10 cellular contexts compared by ENCODE assay signal in genomic region chrX:54166915-54167314, GRCh38.
"Had no signal": no experiment of that assay in that cellular context is flagged by ENCODE, and none has a peak within 500 bp of the region (broad histone marks: within the 10 kb centered on the region; RNA-seq: fewer than 3 reads in every experiment).

No MANE protein-coding gene starts in this region.

- H3K4me1 ChIP-seq: thyroid gland had no signal

- H3K27me3 ChIP-seq: thyroid gland had no signal

- H3K9me3 ChIP-seq: thyroid gland had no signal

- H3K4me3 ChIP-seq: coronary artery, thyroid gland had no signal

- H3K36me3 ChIP-seq: thyroid gland had no signal

- DNase-seq: activated CD4-positive, alpha-beta T cell treated with anti-CD3 and anti-CD28 coated beads for 36 hours; activated CD4-positive, alpha-beta T cell treated with anti-CD3 and anti-CD28 coated beads, Interleukin-2, amount 50 U/mL, for 48 hours; activated gamma-delta T cell treated with Interleukin-2 at 50 U/mL for 16 hours; amniotic stem cell; central memory CD4-positive, alpha-beta T cell; left ventricle myocardium superior; naive B cell; stimulated activated naive CD4-positive, alpha-beta T cell; thyroid gland had no signal

- H3K27ac ChIP-seq: coronary artery, thyroid gland had no signal
